Comparison of ENCODE assay signal across 8 cellular contexts in the genomic region with DNA sequence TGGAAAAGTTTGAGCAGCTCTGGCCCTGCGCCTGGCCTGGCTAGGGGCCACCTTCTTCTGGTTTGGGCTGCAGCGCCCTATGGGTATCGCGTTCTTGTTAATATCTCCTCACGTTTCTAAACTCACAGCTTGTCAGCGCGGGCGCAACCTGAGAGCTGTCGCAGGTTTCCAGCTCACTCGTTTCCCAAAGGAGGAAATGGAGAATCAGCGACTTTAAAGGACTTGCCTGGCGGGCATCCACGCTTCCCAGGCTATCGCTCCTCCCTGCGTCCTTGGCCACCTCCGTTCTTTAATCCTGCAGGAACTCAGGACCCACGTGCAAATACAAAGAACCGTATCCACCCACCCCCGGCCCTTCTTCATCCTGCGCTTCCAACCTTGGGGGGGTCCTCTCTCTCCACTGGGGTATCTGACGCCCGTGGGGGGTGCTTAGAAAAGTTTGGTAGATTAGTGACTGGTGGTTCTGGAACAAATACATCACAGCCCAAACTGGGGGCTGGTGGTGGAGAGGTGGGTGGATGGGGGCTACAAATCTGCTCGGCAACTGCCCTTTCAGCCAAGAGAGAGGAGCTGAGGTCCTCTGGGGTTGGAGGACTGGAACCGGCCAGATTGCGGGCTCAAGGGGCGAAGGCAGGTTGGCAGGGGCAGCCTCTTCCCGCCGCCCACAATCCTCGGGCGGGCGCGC. TPM values are rescaled to one million over a fixed set of nuclear protein-coding genes. Genes with fewer than 3 reads are reported as not detected.
DNase-seq lines count a peak whose midpoint lies in the region; ATAC-seq lines count a peak whose summit lies in the region.

No MANE protein-coding gene starts in this region.

- peak overlapping the region; percentile 92 to 98 for H3K27ac Mint-ChIP-seq in activated naive CD4-positive, alpha-beta T cell treated with anti-CD3 and anti-CD28 coated beads, Interleukin-2, amount 50 U/mL, for 72 hours

- DNase-seq in NCI-H2081 (lab: John Stamatoyannopoulos, UW) (peak; percentile 8 to 59), NCI-H2081 treated with DMSO at 0.1 percent for 48 hours (lab: John Stamatoyannopoulos, UW) (no peak), NCI-H2171 treated with DMSO at 0.1 percent for 48 hours (lab: John Stamatoyannopoulos, UW) (peak; percentile 77), head of caudate nucleus (peak; percentile 30 to 76 (median 60)), nucleus accumbens (lab: John Stamatoyannopoulos, UW) (peak in 42 of 56 donors; percentile 19 to 76 (median 49))
- DNase-seq in activated naive CD4-positive, alpha-beta T cell treated with anti-CD3 and anti-CD28 coated beads, Interleukin-2, amount 50 U/mL, for 72 hours (ENCODE audit: low spot score in 2 of 2): peak in 1 of 2 donors; percentile 16

- intact Hi-C loops in head of caudate nucleus (cut with DNase I): loop anchor here (10.0 kb wide), 1 partner anchor 172 kb away; no protein-coding TSS in a partner anchor

- no peaks in the 10 kb centered on the region for H3K9me3 Mint-ChIP-seq in activated naive CD4-positive, alpha-beta T cell treated with anti-CD3 and anti-CD28 coated beads, Interleukin-2, amount 50 U/mL, for 72 hours

- peaks cover 18 to 26% of the 10 kb centered on the region in 2 donors for H3K36me3 Mint-ChIP-seq in activated naive CD4-positive, alpha-beta T cell treated with anti-CD3 and anti-CD28 coated beads, Interleukin-2, amount 50 U/mL, for 72 hours

- no peak for ATAC-seq in activated naive CD4-positive, alpha-beta T cell treated with anti-CD3 and anti-CD28 coated beads, Interleukin-2, amount 50 U/mL, for 72 hours
- no peak for ATAC-seq in HG03108 (IDR thresholded peaks at IDR 0.05; ENCODE audit: unreplicated experiment)
- ATAC-seq in HG03196 (IDR thresholded peaks at IDR 0.05; ENCODE audit: unreplicated experiment): no peak

RNA-seq across cellular contexts. Expression of a gene that starts 0.6 kb away (rescaled TPM):
- total RNA-seq in activated naive CD4-positive, alpha-beta T cell treated with anti-CD3 and anti-CD28 coated beads, Interleukin-2, amount 50 U/mL, for 72 hours: 10 to 100 TPM; 57.6 to 93.6 TPM
